Comparison of ENCODE assay signal across 22 cellular contexts in genomic region chr2:241025639-241026038, GRCh38. TPM values are rescaled to one million over a fixed set of nuclear protein-coding genes. Genes with fewer than 3 reads are reported as not detected.
DNase-seq lines count a peak whose midpoint lies in the region; ATAC-seq and TF ChIP-seq lines count a peak whose summit lies in the region.
"Had no signal": no experiment of that assay in that cellular context is flagged by ENCODE, and none has a peak within 500 bp of the region (broad histone marks: within the 10 kb centered on the region; RNA-seq: fewer than 3 reads in every experiment).

No MANE protein-coding gene starts in this region.

- DNase-seq in DMS53 (lab: John Stamatoyannopoulos, UW) (peak; percentile 16), DMS53 treated with DMSO at 0.1 percent for 48 hours (lab: John Stamatoyannopoulos, UW; ENCODE audit: unreplicated experiment) (no peak), WTC11 (ENCODE audit: low spot score) (no peak), fibroblast of the aortic adventitia (ENCODE audit: low read depth) (peak; percentile 11), neural progenitor cell (ENCODE audit: low spot score) (no peak), NCI-H446 treated with DMSO at 0.1 percent for 48 hours (lab: John Stamatoyannopoulos, UW) (no peak)
- DNase-seq in stimulated activated CD4-positive, alpha-beta T cell treated with anti-CD3 and anti-CD28 coated beads, Interleukin-15, amount 100 ng/mL, for 24 hours = no peak
- DNase-seq: ACHN, Calu3, GDM1, HCEC 1CT, MV-4-11, NCI-H1105, NCI-H1436 treated with DMSO at 0.1 percent for 48 hours, NCI-H187 treated with DMSO at 0.1 percent for 48 hours, NCI-H2107, NCI-H526 treated with DMSO at 0.1 percent for 48 hours, RPMI8226, SHP77 had no signal

- H3K27me3 Mint-ChIP-seq in WTC11 (ENCODE audit: low read depth) (peaks cover 11% of the 10 kb centered on the region), neural progenitor cell (ENCODE audit: insufficient read depth, low read depth) (peaks cover 7% of the 10 kb centered on the region)

- H3K4me2 ChIP-seq in neural progenitor cell = no peak overlapping the region

- ATAC-seq in WTC11 = no peak

- no peak for TF ChIP-seq CTCF in HEK293 (tag by site-specific recombination; IDR thresholded peaks at IDR 0.05)
- TF ChIP-seq CTCF in WTC11 (IDR thresholded peaks at IDR 0.05) = no peak
- no peak for TF ChIP-seq CTCF in fibroblast of the aortic adventitia (IDR thresholded peaks at IDR 0.05; ENCODE audit: insufficient read depth, low read length)
- no peak for TF ChIP-seq CTCF in neural progenitor cell (IDR thresholded peaks at IDR 0.05)

- H3K27me3 ChIP-seq in neural progenitor cell = no peaks in the 10 kb centered on the region

- no peak overlapping the region for H3K27ac Mint-ChIP-seq in WTC11
- H3K27ac Mint-ChIP-seq in neural progenitor cell = no peak overlapping the region

- POLR2A ChIA-PET in HEK293 (lab: Yijun Ruan, JAX) = no interaction called here
- POLR2A ChIA-PET in WTC11 (lab: Charles Lee) = no interaction called here

- H3K4me1 Mint-ChIP-seq in WTC11 = no peaks in the 10 kb centered on the region
- H3K4me1 Mint-ChIP-seq in neural progenitor cell = no peaks in the 10 kb centered on the region

- H3K36me3 ChIP-seq in HEK293 (ENCODE audit: control insufficient read depth in 2 of 2, insufficient read depth in 1 of 2, low read length in 2 of 2) = no peaks in the 10 kb centered on the region
- H3K36me3 ChIP-seq in neural progenitor cell = no peaks in the 10 kb centered on the region

- no peak overlapping the region for H3K27ac ChIP-seq in HEK293 (ENCODE audit: extremely low read depth, low read depth, low read length)
- no peak overlapping the region for H3K27ac ChIP-seq in neural progenitor cell
- H3K27ac ChIP-seq: 22Rv1 had no signal

- H3K4me3 ChIP-seq in HEK293 (ENCODE audit: low read depth, low read length) = no peak overlapping the region
- no peak overlapping the region for H3K4me3 ChIP-seq in fibroblast of the aortic adventitia (ENCODE audit: low read depth, low read length)
- no peak overlapping the region for H3K4me3 ChIP-seq in neural progenitor cell

- H3F3A ChIP-seq in neural progenitor cell (ENCODE audit: low read depth) = no peaks in the 10 kb centered on the region

- H4K20me1 ChIP-seq in neural progenitor cell (ENCODE audit: low read depth) = no peaks in the 10 kb centered on the region

- H3K79me2 ChIP-seq in neural progenitor cell (ENCODE audit: low read depth) = no peaks in the 10 kb centered on the region

- no peaks in the 10 kb centered on the region; the same call in none of the 2 replicates for H3K9me3 ChIP-seq in HEK293 (ENCODE audit: control insufficient read depth, insufficient read depth, low read depth, low read length)
- H3K9me3 ChIP-seq in neural progenitor cell (ENCODE audit: low read depth) = peaks cover 23% of the 10 kb centered on the region

- H3K4me3 Mint-ChIP-seq in WTC11 (no peak overlapping the region), neural progenitor cell (no peak overlapping the region)

- CTCF ChIA-PET in HEK293 (lab: Yijun Ruan, JAX) (no interaction called here), WTC11 (lab: Charles Lee) (no interaction called here)

- H2AFZ ChIP-seq in neural progenitor cell (replicated peaks) = no peak overlapping the region

- H3K36me3 Mint-ChIP-seq in WTC11 = peaks cover 21% of the 10 kb centered on the region
- no peaks in the 10 kb centered on the region for H3K36me3 Mint-ChIP-seq in neural progenitor cell

- H3K9me3 Mint-ChIP-seq in WTC11 (peaks cover 43% of the 10 kb centered on the region), neural progenitor cell (peaks cover 35% of the 10 kb centered on the region)

- H3K9ac ChIP-seq in neural progenitor cell = no peak overlapping the region

- H3K4me1 ChIP-seq in HEK293 (ENCODE audit: control insufficient read depth, insufficient read depth, low read length) (no peaks in the 10 kb centered on the region), neural progenitor cell (no peaks in the 10 kb centered on the region)

TF ChIP-seq in HEK293, 187 proteins besides CTCF, POLR2A, EP300 and RAD21 (continues in another document):
- TF ChIP-seq ZNF510 (tag by site-specific recombination; IDR thresholded peaks at IDR 0.05; ENCODE audit: insufficient replicate concordance) (peak; percentile 16), SETDB1 (IDR thresholded peaks at IDR 0.05; ENCODE audit: insufficient read length, low read length) (peak; percentile 92), ZNF362 (tag by site-specific recombination; IDR thresholded peaks at IDR 0.05) (peak; percentile 59; the same call in 1 of the 2 replicates), ZNF529 (tag by site-specific recombination; IDR thresholded peaks at IDR 0.05; ENCODE audit: insufficient replicate concordance) (peak; percentile 42)

TF ChIP-seq in WTC11, 78 proteins besides CTCF, POLR2A, EP300 and RAD21:
- no peak for TF ChIP-seq FOXP1 (CRISPR knock-in tag; IDR thresholded peaks at IDR 0.05; ENCODE audit: borderline replicate concordance)
- peak; percentile 99 for TF ChIP-seq ZNF317 (CRISPR knock-in tag; IDR thresholded peaks at IDR 0.05; ENCODE audit: borderline replicate concordance, low read depth)

RNA-seq across cellular contexts. Expression of gene SNED1, which starts 27.2 kb away (rescaled TPM):
- 2.5 to 3.2 TPM (median 2.7 TPM) in 3 replicates for total RNA-seq in WTC11 (2021)
- 77.5 and 105 TPM in 2 replicates for total RNA-seq in fibroblast of the aortic adventitia (ENCODE audit: low replicate concordance)
- 0.11 and 0.31 TPM in 2 replicates for total RNA-seq in neural progenitor cell (ENCODE audit: low replicate concordance)
- total RNA-seq: HT-29 had no signal

Comparison
In these comparisons a context has a peak if more than half of its experiments do, and no peak if none do; other contexts are left out.
1. DNase-seq: peak in DMS53 (single experiment) and fibroblast of the aortic adventitia (single experiment); none in DMS53 treated with DMSO at 0.1 percent for 48 hours (single experiment), WTC11 (single experiment), neural progenitor cell (single experiment), NCI-H446 treated with DMSO at 0.1 percent for 48 hours (single experiment) and stimulated activated CD4-positive, alpha-beta T cell treated with anti-CD3 and anti-CD28 coated beads, Interleukin-15, amount 100 ng/mL, for 24 hours (single experiment).
2. RNA of gene SNED1, which starts 27.2 kb away (total RNA-seq): 77.5 to 105 TPM in fibroblast of the aortic adventitia; 2.5 to 3.2 TPM in WTC11 and 0.11 to 0.31 TPM in neural progenitor cell; every median in the first group is over 10 times any median in the second.